21 cellular contexts compared by ENCODE assay signal in the genomic region with DNA sequence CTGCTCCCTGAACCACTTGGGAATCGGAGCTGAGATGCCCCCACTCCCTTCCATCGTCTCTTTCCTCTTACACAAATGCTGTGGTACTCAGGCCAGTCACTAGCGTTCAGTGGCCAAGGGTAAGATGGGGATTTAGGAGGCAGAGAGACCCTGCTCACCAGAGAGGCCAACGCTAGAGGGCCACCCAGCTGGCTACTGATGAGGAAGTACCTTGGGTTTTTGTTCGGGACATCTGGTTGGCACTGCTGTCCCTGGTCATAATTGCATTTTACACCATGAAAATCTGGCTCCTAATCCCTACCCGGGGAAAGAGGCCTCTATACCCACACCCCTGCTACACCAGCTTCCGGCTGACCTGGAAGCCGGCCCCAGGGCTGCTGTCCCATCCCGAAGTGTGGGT.
"Had no signal": no experiment of that assay in that cellular context is flagged by ENCODE, and none has a peak within 500 bp of the region (broad histone marks: within the 10 kb centered on the region; RNA-seq: fewer than 3 reads in every experiment).

No MANE protein-coding gene starts in this region.

- H3K36me3 ChIP-seq: breast epithelium had no signal

- H3K36me3 Mint-ChIP-seq: activated naive CD4-positive, alpha-beta T cell treated with anti-CD3 and anti-CD28 coated beads, Interleukin-2, amount 50 U/mL, for 72 hours had no signal

- H3K79me2 ChIP-seq: parathyroid adenoma had no signal

- H3K9ac ChIP-seq: parathyroid adenoma, SK-N-SH had no signal

- FAIRE-seq: colon, frontal cortex, islet of Langerhans, TTC549 had no signal

- H3K9me3 ChIP-seq: breast epithelium, heart left ventricle, left ventricle myocardium inferior, SK-N-SH, tibial nerve had no signal

- H3K9me3 Mint-ChIP-seq: activated B cell treated with CpG ODN at 0.5 μM for 24 hours; activated CD4-positive, alpha-beta T cell treated with anti-CD3 and anti-CD28 coated beads, Interleukin-2, amount 10 ng/mL, durations not matched to agents 24 days and 14 days; activated naive CD4-positive, alpha-beta T cell treated with anti-CD3 and anti-CD28 coated beads, Interleukin-2, amount 50 U/mL, for 72 hours; T-helper 1 cell treated with Interleukin-12 subunit alpha and Interleukin-12 subunit beta and Interleukin-4 antibody, amounts not matched to agents 30 μg/mL and 1 μg/mL, for 36 hours had no signal

- H3K4me1 Mint-ChIP-seq: activated B cell treated with CpG ODN at 0.5 μM for 24 hours had no signal

- H3K27ac Mint-ChIP-seq: activated B cell treated with CpG ODN at 0.5 μM for 24 hours; activated CD4-positive, alpha-beta T cell treated with anti-CD3 and anti-CD28 coated beads, Interleukin-2, amount 10 ng/mL, durations not matched to agents 24 days and 14 days; T-helper 1 cell treated with Interleukin-12 subunit alpha and Interleukin-12 subunit beta and Interleukin-4 antibody, amounts not matched to agents 30 μg/mL and 1 μg/mL, for 36 hours had no signal

- ATAC-seq: heart left ventricle had no signal

- H3K4me3 Mint-ChIP-seq: activated B cell treated with CpG ODN at 0.5 μM for 24 hours; activated CD4-positive, alpha-beta T cell treated with anti-CD3 and anti-CD28 coated beads, Interleukin-2, amount 10 ng/mL, durations not matched to agents 24 days and 14 days; T-helper 1 cell treated with Interleukin-12 subunit alpha and Interleukin-12 subunit beta and Interleukin-4 antibody, amounts not matched to agents 30 μg/mL and 1 μg/mL, for 36 hours had no signal

- DNase-seq: activated B cell treated with CpG ODN at 0.5 μM for 24 hours; activated CD4-positive, alpha-beta T cell treated with anti-CD3 and anti-CD28 coated beads, Interleukin-2, amount 10 ng/mL, durations not matched to agents 24 days and 14 days; activated CD8-positive, alpha-beta memory T cell treated with anti-CD3 and anti-CD28 coated beads for 24 hours; activated effector memory CD4-positive, alpha-beta T cell treated with Interleukin-2 at 50 U/mL for 16 hours; amygdala; effector CD4-positive, alpha-beta T cell; heart left ventricle; left ventricle myocardium inferior; mesendoderm; retina; SK-N-SH had no signal

- H3K4me2 ChIP-seq: SK-N-SH had no signal

- H3K27me3 ChIP-seq: breast epithelium, heart left ventricle, tibial nerve had no signal

- H3K27me3 Mint-ChIP-seq: activated B cell treated with CpG ODN at 0.5 μM for 24 hours had no signal

- H3K27ac ChIP-seq: breast epithelium, heart left ventricle, left ventricle myocardium inferior, parathyroid adenoma, skin epidermis, tibial nerve had no signal

- H3K4me3 ChIP-seq: breast epithelium, heart left ventricle, left ventricle myocardium inferior, skin epidermis, tibial nerve had no signal

- H2AFZ ChIP-seq: parathyroid adenoma had no signal

- H3K4me1 ChIP-seq: breast epithelium, heart left ventricle, left ventricle myocardium inferior, parathyroid adenoma, tibial nerve had no signal
